Comparison of ENCODE assay signal across 16 cellular contexts in the genomic region with DNA sequence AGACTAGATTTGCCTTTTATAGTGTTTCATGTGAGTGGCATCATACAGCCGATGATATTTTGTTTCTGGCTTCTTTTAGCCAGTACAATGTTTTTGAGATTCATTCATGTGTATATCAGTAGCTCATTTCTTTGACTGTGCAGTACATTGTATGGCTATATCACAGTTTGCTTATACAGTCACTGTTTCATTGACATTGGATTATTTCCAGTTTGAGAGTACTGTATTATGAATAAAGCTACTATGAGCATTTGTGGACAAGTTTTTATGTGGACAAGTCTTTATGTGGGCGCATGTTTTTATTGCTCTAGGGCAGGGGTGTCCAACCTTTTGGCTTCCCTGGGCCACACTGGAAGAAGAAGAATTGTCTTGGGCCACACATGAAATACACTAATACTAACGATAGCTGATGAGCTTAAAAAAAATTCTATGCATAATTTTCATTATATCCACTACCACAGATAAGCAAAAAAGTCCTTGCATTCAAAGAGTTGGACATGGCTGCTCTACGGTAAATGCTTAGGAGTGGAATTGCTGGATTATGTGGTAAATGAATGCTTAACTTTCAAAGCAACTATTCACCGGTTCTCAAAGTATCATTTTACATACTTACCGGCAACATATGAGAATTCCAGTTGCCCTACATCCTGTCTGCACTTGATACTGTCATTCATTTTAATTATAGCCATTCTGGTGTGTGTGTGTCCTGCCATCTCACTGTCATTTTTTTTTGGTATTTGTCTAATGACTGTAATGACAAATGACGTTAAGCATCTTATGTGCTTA.
"Had no signal": no experiment of that assay in that cellular context is flagged by ENCODE, and none has a peak within 500 bp of the region (broad histone marks: within the 10 kb centered on the region; RNA-seq: fewer than 3 reads in every experiment).

No MANE protein-coding gene starts in this region.

- DNase-seq: activated CD4-positive, alpha-beta memory T cell treated with anti-CD3 and anti-CD28 coated beads for 36 hours; activated CD4-positive, alpha-beta T cell treated with anti-CD3 and anti-CD28 coated beads for 36 hours; activated CD8-positive, alpha-beta memory T cell treated with anti-CD3 and anti-CD28 coated beads, Interleukin-2, amount 10 ng/mL, durations not matched to agents 7 days and 5 days; activated naive CD4-positive, alpha-beta T cell treated with anti-CD3 and anti-CD28 coated beads, Interleukin-2, amount 50 U/mL, for 16 hours; activated T-cell treated with anti-CD3 and anti-CD28 coated beads, Interleukin-2, amount 50 U/mL, for 1 hour; adrenal gland; foreskin keratinocyte; left colon; lower lobe of right lung; ovary; stimulated activated CD4-positive, alpha-beta T cell treated with anti-CD3 and anti-CD28 coated beads, Interleukin-1b, Interleukin-23, amount 100 ng/mL, for 48 hours had no signal

- H3K4me1 Mint-ChIP-seq: activated CD4-positive, alpha-beta T cell treated with anti-CD3 and anti-CD28 coated beads for 36 hours; activated CD8-positive, alpha-beta memory T cell treated with anti-CD3 and anti-CD28 coated beads, Interleukin-2, amount 10 ng/mL, durations not matched to agents 7 days and 5 days; stimulated activated effector memory CD8-positive, alpha-beta T cell treated with anti-CD3 and anti-CD28 coated beads, Interleukin-12 subunit alpha, Interleukin-12 subunit beta, amount 100 ng/mL, for 72 hours had no signal

- H3K4me3 Mint-ChIP-seq: activated CD4-positive, alpha-beta memory T cell treated with anti-CD3 and anti-CD28 coated beads for 36 hours; activated CD4-positive, alpha-beta T cell treated with anti-CD3 and anti-CD28 coated beads for 36 hours; activated CD8-positive, alpha-beta memory T cell treated with anti-CD3 and anti-CD28 coated beads, Interleukin-2, amount 10 ng/mL, durations not matched to agents 7 days and 5 days; mesothelial cell of epicardium; stimulated activated effector memory CD8-positive, alpha-beta T cell treated with anti-CD3 and anti-CD28 coated beads, Interleukin-12 subunit alpha, Interleukin-12 subunit beta, amount 100 ng/mL, for 72 hours had no signal

- H3K27ac Mint-ChIP-seq: activated CD4-positive, alpha-beta memory T cell treated with anti-CD3 and anti-CD28 coated beads for 36 hours; activated CD4-positive, alpha-beta T cell treated with anti-CD3 and anti-CD28 coated beads for 36 hours; activated CD8-positive, alpha-beta memory T cell treated with anti-CD3 and anti-CD28 coated beads, Interleukin-2, amount 10 ng/mL, durations not matched to agents 7 days and 5 days; mesothelial cell of epicardium; stimulated activated effector memory CD8-positive, alpha-beta T cell treated with anti-CD3 and anti-CD28 coated beads, Interleukin-12 subunit alpha, Interleukin-12 subunit beta, amount 100 ng/mL, for 72 hours had no signal

- H3K27ac ChIP-seq: adrenal gland, cardiac muscle cell, foreskin keratinocyte, lower lobe of right lung, ovary, thoracic aorta had no signal

- H3K36me3 Mint-ChIP-seq: activated CD4-positive, alpha-beta memory T cell treated with anti-CD3 and anti-CD28 coated beads for 36 hours; activated CD8-positive, alpha-beta memory T cell treated with anti-CD3 and anti-CD28 coated beads, Interleukin-2, amount 10 ng/mL, durations not matched to agents 7 days and 5 days; mesothelial cell of epicardium; stimulated activated effector memory CD8-positive, alpha-beta T cell treated with anti-CD3 and anti-CD28 coated beads, Interleukin-12 subunit alpha, Interleukin-12 subunit beta, amount 100 ng/mL, for 72 hours had no signal

- H3K9me3 Mint-ChIP-seq: activated CD4-positive, alpha-beta memory T cell treated with anti-CD3 and anti-CD28 coated beads for 36 hours; stimulated activated effector memory CD8-positive, alpha-beta T cell treated with anti-CD3 and anti-CD28 coated beads, Interleukin-12 subunit alpha, Interleukin-12 subunit beta, amount 100 ng/mL, for 72 hours had no signal

- ATAC-seq: activated CD4-positive, alpha-beta T cell treated with anti-CD3 and anti-CD28 coated beads for 36 hours; activated CD8-positive, alpha-beta memory T cell treated with anti-CD3 and anti-CD28 coated beads, Interleukin-2, amount 10 ng/mL, durations not matched to agents 7 days and 5 days; foreskin keratinocyte; left colon; lower lobe of right lung; sciatic nerve; stimulated activated effector memory CD8-positive, alpha-beta T cell treated with anti-CD3 and anti-CD28 coated beads, Interleukin-12 subunit alpha, Interleukin-12 subunit beta, amount 100 ng/mL, for 72 hours had no signal
